21 cellular contexts compared by ENCODE assay signal in the genomic region with DNA sequence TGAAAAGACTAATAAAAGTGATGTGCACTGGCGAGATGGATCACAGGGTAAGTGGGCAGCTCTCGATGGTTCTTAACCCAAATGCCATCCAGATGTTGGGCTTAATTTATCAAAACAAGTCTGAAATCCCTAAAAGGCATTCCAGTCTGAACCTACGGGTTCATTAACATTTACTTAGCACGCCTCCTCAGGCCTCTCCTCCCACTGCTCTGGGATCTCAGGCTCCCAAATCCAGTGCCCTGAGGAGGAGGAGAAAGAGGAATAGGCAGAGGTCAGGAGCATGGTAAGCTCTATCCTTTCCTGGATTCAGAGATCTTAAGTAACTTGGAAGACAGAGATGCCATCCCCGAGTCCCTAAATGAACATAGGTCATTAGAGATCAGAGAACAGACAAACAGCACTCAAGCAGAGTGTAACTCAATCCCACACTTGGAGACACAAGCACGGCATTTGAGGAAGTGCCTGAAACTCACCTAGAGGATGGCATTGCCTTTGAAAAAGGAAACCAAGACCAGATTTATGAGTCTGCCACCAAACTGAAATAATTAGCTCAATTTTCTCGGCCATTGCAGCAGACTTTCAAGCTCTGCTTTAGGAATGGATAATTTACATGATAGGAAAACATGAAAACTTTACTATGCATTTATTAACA.
"Had no signal": no experiment of that assay in that cellular context is flagged by ENCODE, and none has a peak within 500 bp of the region (broad histone marks: within the 10 kb centered on the region; RNA-seq: fewer than 3 reads in every experiment).

No MANE protein-coding gene starts in this region.

- H3K27ac ChIP-seq: adrenal gland, SK-N-MC had no signal

- ATAC-seq: activated CD8-positive, alpha-beta T cell treated with anti-CD3 and anti-CD28 coated beads, Interleukin-2, amount 10 ng/mL, durations not matched to agents 7 days and 5 days had no signal

- H3K36me3 ChIP-seq: adrenal gland had no signal

- H3K4me3 ChIP-seq: adrenal gland, SK-N-MC had no signal

- H3K4me1 ChIP-seq: adrenal gland had no signal

- H3K9me3 ChIP-seq: adrenal gland had no signal

- H3K27me3 ChIP-seq: adrenal gland had no signal

- DNase-seq: activated CD4-positive, alpha-beta T cell treated with anti-CD3 and anti-CD28 coated beads for 48 hours; activated CD4-positive, alpha-beta T cell treated with anti-CD3 and anti-CD28 coated beads, Interleukin-2, amount 50 U/mL, for 4 hours; activated CD4-positive, CD25-positive, alpha-beta regulatory T cell treated with anti-CD3 and anti-CD28 coated beads, Interleukin-2, amount 50 U/mL, for 72 hours; activated CD8-positive, alpha-beta memory T cell treated with anti-CD3 and anti-CD28 coated beads, Interleukin-2, amount 50 U/mL, for 48 hours; activated CD8-positive, alpha-beta T cell treated with anti-CD3 and anti-CD28 coated beads, Interleukin-2, amount 10 ng/mL, durations not matched to agents 7 days and 5 days; activated naive CD4-positive, alpha-beta T cell treated with anti-CD3 and anti-CD28 coated beads, Interleukin-2, amount 50 U/mL, for 16 hours; activated naive CD8-positive, alpha-beta T cell treated with anti-CD3 and anti-CD28 coated beads, Interleukin-2, amount 10 ng/mL, durations not matched to agents 7 days and 5 days; activated T-cell treated with anti-CD3 and anti-CD28 coated beads, Interleukin-2, amount 50 U/mL, for 1 hour; adrenal gland; anterior cingulate cortex; cerebellar nuclear complex; NCI-H1092 treated with DMSO at 0.1 percent for 48 hours; NCI-H1436; NCI-H1694 treated with DMSO at 0.1 percent for 48 hours; NCI-H2029 treated with DMSO at 0.1 percent for 48 hours; NCI-H345; NCI-H510A; NCI-H526 treated with DMSO at 0.1 percent for 48 hours; NCI-H82; SW 1271 had no signal
